17 cellular contexts compared by ENCODE assay signal in the genomic region with DNA sequence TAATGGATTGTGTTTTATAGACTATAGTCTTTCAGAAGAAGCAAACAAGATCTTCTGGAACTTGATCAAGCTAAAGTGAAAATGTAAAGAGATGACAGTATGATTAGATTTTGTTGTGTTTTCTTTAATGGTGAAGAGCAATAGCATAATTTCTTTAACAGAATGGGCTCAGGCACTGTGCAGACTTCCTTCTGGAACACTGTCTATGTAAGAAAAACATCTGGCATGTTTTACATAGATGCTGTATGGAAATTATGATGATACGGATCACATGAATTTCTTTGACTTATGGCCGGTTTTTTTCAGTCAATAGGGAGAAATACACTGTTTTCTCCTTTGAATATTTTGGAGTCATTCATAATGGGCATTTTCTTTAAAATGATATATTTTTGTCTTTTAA. TPM values are rescaled to one million over a fixed set of nuclear protein-coding genes. Genes with fewer than 3 reads are reported as not detected.
DNase-seq lines count a peak whose midpoint lies in the region; ATAC-seq and TF ChIP-seq lines count a peak whose summit lies in the region.
"Had no signal": no experiment of that assay in that cellular context is flagged by ENCODE, and none has a peak within 500 bp of the region (broad histone marks: within the 10 kb centered on the region; RNA-seq: fewer than 3 reads in every experiment).

No MANE protein-coding gene starts in this region.

- ATAC-seq in HCT116 = no peak
- no peak for ATAC-seq in mucosa of descending colon
- ATAC-seq in GM21360 (IDR thresholded peaks at IDR 0.05; ENCODE audit: unreplicated experiment) = no peak
- ATAC-seq in GM18873 (IDR thresholded peaks at IDR 0.05; ENCODE audit: low FRiP score, unreplicated experiment) = no peak

- in situ Hi-C loops in mammary epithelial cell (cut with MboI; ENCODE audit: low sequenced_read_pairs in 2 of 2) = no loop called here

- no TSS peak for BruUV-seq in HCT116 (replicated peaks; lab: Mats Ljungman, UMichigan)
- no TSS peak for BruUV-seq in mammary epithelial cell (replicated peaks; lab: Mats Ljungman, UMichigan)

- H3K27me3 ChIP-seq in HCT116 (ENCODE audit: insufficient read depth, low read length) (no peaks in the 10 kb centered on the region), SJSA1 (replicated peaks) (no peaks in the 10 kb centered on the region), mammary epithelial cell (ENCODE audit: insufficient read depth, low read length) (no peaks in the 10 kb centered on the region), osteoblast (ENCODE audit: insufficient read depth, low read length) (no peaks in the 10 kb centered on the region)

- H3K9me3 ChIP-seq in HCT116 (ENCODE audit: control insufficient read depth in 1 of 2, insufficient read depth in 1 of 2, low read depth in 1 of 2, low read length in 2 of 2) (peaks cover 0 to 7% of the 10 kb centered on the region in 2 experiments; a peak in 1 of 4 replicates), SJSA1 (replicated peaks) (no peaks in the 10 kb centered on the region), mammary epithelial cell (replicated peaks; ENCODE audit: insufficient read depth, low read length) (no peaks in the 10 kb centered on the region), osteoblast (ENCODE audit: low read depth, low read length) (no peaks in the 10 kb centered on the region), mucosa of descending colon (no peaks in the 10 kb centered on the region)

- H2AFZ ChIP-seq in HCT116 (ENCODE audit: low read depth, low read length, poor library complexity, severe bottlenecking) = no peak overlapping the region
- no peak overlapping the region for H2AFZ ChIP-seq in mammary epithelial cell (ENCODE audit: low read depth, low read length)
- no peak overlapping the region for H2AFZ ChIP-seq in osteoblast (ENCODE audit: low read length)

- intact Hi-C loops in HCT116 (cut with micrococcal nuclease) = loop anchor here (2.0 kb wide), 1 partner anchor 65 kb away; no protein-coding TSS in a partner anchor
- intact Hi-C loops in mammary epithelial cell (cut with micrococcal nuclease) = loop anchor here (2.0 to 5.0 kb wide), 3 partner anchors 41 to 185 kb away; a partner anchor contains a TSS
- intact Hi-C loops in mucosa of descending colon (cut with DNase I, micrococcal nuclease) = no loop called here

- no peak for TF ChIP-seq CTCF in HCT116 (IDR thresholded peaks at IDR 0.05 in 2 of 3, conservative IDR thresholded peaks at IDR 0.05 in 1 of 3; ENCODE audit: borderline replicate concordance in 1 of 3, insufficient read depth in 1 of 3, low read depth in 2 of 3, low read length in 2 of 3)
- no peak for TF ChIP-seq CTCF in mammary epithelial cell (conservative IDR thresholded peaks at IDR 0.05 in 1 of 2, IDR thresholded peaks at IDR 0.05 in 1 of 2; ENCODE audit: extremely low read depth in 1 of 2, insufficient read depth in 1 of 2, low read depth in 1 of 2, low read length in 2 of 2)
- TF ChIP-seq CTCF in osteoblast (IDR thresholded peaks at IDR 0.05; ENCODE audit: extremely low read depth, low read depth, low read length) = no peak
- TF ChIP-seq CTCF in mucosa of descending colon (IDR thresholded peaks at IDR 0.05) = no peak

- CTCF ChIA-PET in HCT116 (lab: Charles Lee) (interaction anchor here (1.0 to 1.1 kb wide), 2 partner anchors 41 to 66 kb away, joined by 3 to 4 read pairs; no protein-coding TSS in a partner anchor), mammary epithelial cell (lab: Charles Lee; ENCODE audit: low non-redundant PET) (no interaction called here)

- no peaks in the 10 kb centered on the region for H3K9me2 ChIP-seq in HCT116 (ENCODE audit: insufficient read depth)

- TF ChIP-seq POLR2A in HCT116 (IDR thresholded peaks at IDR 0.05; ENCODE audit: borderline replicate concordance, extremely low read depth, insufficient read depth, insufficient read length) = no peak

- H3K9ac ChIP-seq in HCT116 (ENCODE audit: low read length) = peak overlapping the region; percentile 53
- no peak overlapping the region for H3K9ac ChIP-seq in mammary epithelial cell (ENCODE audit: insufficient read depth, low read length)

- TF ChIP-seq RAD21 in HCT116 (IDR thresholded peaks at IDR 0.05; ENCODE audit: low read depth) = no peak

- H3K4me3 ChIP-seq in HCT116 (replicated peaks in 1 of 2; ENCODE audit: low read depth in 1 of 2, low read length in 2 of 2) (no peak overlapping the region), SJSA1 (no peak overlapping the region), mammary epithelial cell (replicated peaks in 1 of 3; ENCODE audit: insufficient read depth in 1 of 3, low read depth in 2 of 3, low read length in 3 of 3) (no peak overlapping the region), osteoblast (ENCODE audit: insufficient read depth, low read length) (no peak overlapping the region), mucosa of descending colon (no peak overlapping the region)

- dilution Hi-C loops in mammary epithelial cell (cut with HindIII; ENCODE audit: low sequenced_read_pairs) = no loop called here

- H3K27ac ChIP-seq in HCT116 (ENCODE audit: low read depth, low read length) (peak overlapping the region; percentile 96), SJSA1 (peak overlapping the region; percentile 92), mammary epithelial cell (ENCODE audit: insufficient read depth, low read depth, low read length) (peak overlapping the region; percentile 85), osteoblast (ENCODE audit: low read depth, low read length) (peak overlapping the region; percentile 92)

- no peaks in the 10 kb centered on the region for H4K20me1 ChIP-seq in HCT116 (ENCODE audit: insufficient read depth)
- no peaks in the 10 kb centered on the region for H4K20me1 ChIP-seq in mammary epithelial cell (ENCODE audit: insufficient read depth, low read length)
- no peaks in the 10 kb centered on the region for H4K20me1 ChIP-seq in osteoblast (ENCODE audit: insufficient read depth, low read length)

- DNase-seq in HCT116 (ENCODE audit: low read depth, low spot score) (no peak), SJSA1 (ENCODE audit: low read depth in 1 of 2, low spot score in 2 of 2) (no peak), mammary epithelial cell (no peak), osteoblast (ENCODE audit: insufficient read length, low spot score, missing footprints) (no peak), mucosa of descending colon (no peak)
- no peak for DNase-seq in activated T-cell treated with anti-CD3 and anti-CD28 coated beads, Interleukin-2, amount 50 U/mL, for 1 hour
- DNase-seq: AML-193, DND-41, H9, Karpas-422, MM.1S, NCI-H1092 treated with DMSO at 0.1 percent for 48 hours, NCI-H146, NCI-H2029 treated with DMSO at 0.1 percent for 48 hours, Right ventricle myocardium superior had no signal

- peaks cover 96% of the 10 kb centered on the region for H3K79me2 ChIP-seq in HCT116 (ENCODE audit: insufficient read depth, low read length)
- peaks cover 82% of the 10 kb centered on the region for H3K79me2 ChIP-seq in mammary epithelial cell (ENCODE audit: insufficient read depth, low read length)
- peaks cover 87% of the 10 kb centered on the region for H3K79me2 ChIP-seq in osteoblast (ENCODE audit: insufficient read depth, low read length)

- H3K4me2 ChIP-seq in HCT116 (ENCODE audit: low read length) = peak overlapping the region; percentile 15; the same call in 1 of the 2 replicates
- H3K4me2 ChIP-seq in mammary epithelial cell (ENCODE audit: insufficient read depth, low read depth, low read length) = no peak overlapping the region
- no peak overlapping the region for H3K4me2 ChIP-seq in osteoblast (ENCODE audit: insufficient read depth, low read length)

- H3K4me1 ChIP-seq in HCT116 (ENCODE audit: control insufficient read depth in 1 of 2, insufficient read depth in 2 of 2, low read length in 2 of 2) (peaks cover 48 to 98% of the 10 kb centered on the region in 2 experiments), SJSA1 (replicated peaks) (peaks cover 47% of the 10 kb centered on the region), mammary epithelial cell (ENCODE audit: insufficient read depth, low read length) (peaks cover 37% of the 10 kb centered on the region), osteoblast (ENCODE audit: insufficient read depth, low read length) (peaks cover 30% of the 10 kb centered on the region), mucosa of descending colon (ENCODE audit: low read depth) (no peaks in the 10 kb centered on the region)

- RAD21 ChIA-PET in HCT116 (lab: Charles Lee; ENCODE audit: low non-redundant PET in 1 of 2, low total read pairs in 2 of 2, uncharacterized antibody in 2 of 2, unreplicated experiment in 2 of 2) = no interaction called here

- WGBS in mammary epithelial cell (ENCODE audit: low coverage, missing lambda C conversion rate) = 98% methylated on average over 2 of the region's 2 CpGs

- POLR2A ChIA-PET in HCT116 (lab: Charles Lee) = interaction anchor here (1.1 to 6.6 kb wide), 5 partner anchors 8 to 77 kb away, joined by 4 to 152 read pairs (median 14); a partner anchor contains a TSS

- H3K36me3 ChIP-seq in HCT116 (ENCODE audit: control insufficient read depth in 1 of 2, insufficient read depth in 2 of 2, low read length in 2 of 2) = peaks cover 0 to 31% of the 10 kb centered on the region in 2 experiments; a peak in 2 of 4 replicates
- peaks cover 52% of the 10 kb centered on the region for H3K36me3 ChIP-seq in SJSA1
- H3K36me3 ChIP-seq in mammary epithelial cell (ENCODE audit: insufficient read depth, low read length) = peaks cover 12% of the 10 kb centered on the region
- peaks cover 17% of the 10 kb centered on the region for H3K36me3 ChIP-seq in osteoblast (ENCODE audit: insufficient read depth, low read length)
- no peaks in the 10 kb centered on the region for H3K36me3 ChIP-seq in mucosa of descending colon (ENCODE audit: low read depth)

TF ChIP-seq in HCT116, 20 proteins besides CTCF, POLR2A, EP300 and RAD21 (continues in another document):
- TF ChIP-seq FOSL1 (IDR thresholded peaks at IDR 0.05; ENCODE audit: low read depth) = no peak
- TF ChIP-seq, protein P1, sequence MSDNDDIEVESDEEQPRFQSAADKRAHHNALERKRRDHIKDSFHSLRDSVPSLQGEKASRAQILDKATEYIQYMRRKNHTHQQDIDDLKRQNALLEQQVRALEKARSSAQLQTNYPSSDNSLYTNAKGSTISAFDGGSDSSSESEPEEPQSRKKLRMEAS (IDR thresholded peaks at IDR 0.05) = no peak
- no peak for TF ChIP-seq TCF7L2 (IDR thresholded peaks at IDR 0.05; ENCODE audit: borderline replicate concordance, extremely low read depth, insufficient read depth, insufficient read length)
- no peak for TF ChIP-seq POLR2AphosphoS5 (IDR thresholded peaks at IDR 0.05; ENCODE audit: low read depth, low read length)

RNA-seq across cellular contexts. Expression of a gene that starts 42.6 kb away (rescaled TPM):
- total RNA-seq in HCT116 (2021; ENCODE audit: unreplicated experiment) (143 TPM), mammary epithelial cell (100 to 1,000 TPM in 1 of 2 donors, 10 to 100 TPM in 1; 95.5 to 153 TPM), osteoblast (96.4 and 107 TPM in 2 replicates), mucosa of descending colon (10 to 100 TPM in 2 of 3 donors, 1 to 10 TPM in 1; 9.4 to 90.2 (median 17.7) TPM)
- polyA plus RNA-seq in HCT116 (2012) = 37.9 and 46.8 TPM in 2 replicates
- total RNA-seq in SJSA1 (2014; rRNA removed; shearing (Covaris generic)) = 29.3 and 40.5 TPM in 2 replicates
- polyA plus RNA-seq in mammary epithelial cell = 21.1 TPM
- 55.5 TPM for polyA minus RNA-seq in mammary epithelial cell

Comparison
In these comparisons a context has a peak if more than half of its experiments do, and no peak if none do; other contexts are left out.
1. intact Hi-C loops: an anchor here in HCT116 (2.0 kb wide) and mammary epithelial cell (2.0 to 5.0 kb wide); none called in mucosa of descending colon.